In the genomic region with DNA sequence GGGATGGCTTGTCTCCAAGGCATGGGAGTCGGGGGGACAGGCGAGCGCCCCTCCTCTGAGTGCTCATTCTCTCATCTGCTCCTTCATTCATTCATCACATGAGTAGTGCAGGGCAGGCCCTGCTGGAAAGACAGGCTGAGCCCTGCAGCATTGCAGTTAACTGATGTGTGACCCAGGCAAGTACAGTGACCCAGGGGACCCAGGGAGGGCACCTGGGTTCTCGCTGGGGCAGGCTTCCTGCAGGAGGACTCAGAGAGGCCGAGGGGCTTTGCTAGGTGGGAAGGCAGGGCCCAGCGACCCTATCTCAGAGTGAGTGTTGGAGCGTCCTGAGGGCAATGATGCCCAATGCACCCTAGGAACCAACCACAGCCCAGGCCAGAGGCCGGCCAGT, we compare ENCODE assay signal across 19 cellular contexts. TPM values are rescaled to one million over a fixed set of nuclear protein-coding genes. Genes with fewer than 3 reads are reported as not detected.
A peak's percentile ranks its signal among the peaks of the same experiment; 100 is the strongest.
DNase-seq lines count a peak whose midpoint lies in the region; ATAC-seq and TF ChIP-seq lines count a peak whose summit lies in the region.
"Had no signal": no experiment of that assay in that cellular context is flagged by ENCODE, and none has a peak within 500 bp of the region (broad histone marks: within the 10 kb centered on the region; RNA-seq: fewer than 3 reads in every experiment).

No MANE protein-coding gene starts in this region.

- no peak overlapping the region for H3K4ac ChIP-seq in H9 (ENCODE audit: low read depth, low read length)

- peaks cover 4 to 7% of the 10 kb centered on the region in 2 experiments; a peak in 4 of 5 replicates for H3K9me3 Mint-ChIP-seq in H9
- H3K9me3 Mint-ChIP-seq: CD4-positive, alpha-beta memory T cell had no signal

- H3K9ac ChIP-seq in H9 (ENCODE audit: extremely low read depth, insufficient read length, low read length), result no peak overlapping the region

- H3K27me3 ChIP-seq in H9 (ENCODE audit: insufficient read depth, low read length) (no peaks in the 10 kb centered on the region), tibial artery (peaks cover 0 to 2% of the 10 kb centered on the region in 2 donors), prostate gland (replicated peaks; ENCODE audit: insufficient read depth) (no peaks in the 10 kb centered on the region)

- intact Hi-C loops in tibial artery (cut with DNase I; ENCODE audit: low total_unique reads) (no loop called here), prostate gland (cut with DNase I) (no loop called here)

- H3K9me3 ChIP-seq in H9 (ENCODE audit: control insufficient read depth, low read depth, low read length) (no peaks in the 10 kb centered on the region), tibial artery (peaks cover 0 to 10% (median 0%) of the 10 kb centered on the region in 3 donors), prostate gland (no peaks in the 10 kb centered on the region)

- no peak overlapping the region for H2BK20ac ChIP-seq in H9 (ENCODE audit: low read depth, low read length, poor library complexity, severe bottlenecking)

- no peak overlapping the region for H4K91ac ChIP-seq in H9 (ENCODE audit: insufficient read length, low read depth, low read length)

- H2BK12ac ChIP-seq in H9 (ENCODE audit: insufficient read length, low read depth, low read length), result no peak overlapping the region

- peak; percentile 47 for DNase-seq in activated effector memory CD4-positive, alpha-beta T cell treated with anti-CD3 and anti-CD28 coated beads, Interleukin-2, amount 50 U/mL, for 16 hours
- DNase-seq in activated effector memory CD4-positive, alpha-beta T cell treated with Interleukin-2 at 50 U/mL for 16 hours, result no peak
- peak; percentile 19 for DNase-seq in H9
- DNase-seq in left lobe of liver (ENCODE audit: low spot score), result peak; percentile 44
- peak; percentile 7 to 60 for DNase-seq in tibial artery
- DNase-seq in prostate gland (ENCODE audit: low spot score), result no peak
- DNase-seq in dedifferentiated amniotic fluid mesenchymal stem cell (ENCODE audit: extremely low spot score), result no peak
- no peak for DNase-seq in activated CD4-positive, CD25-positive, alpha-beta regulatory T cell (lab: John Stamatoyannopoulos, UW)
- DNase-seq: 8988T; CD4-positive, alpha-beta memory T cell; GF-D8; GOT3; NCI-H1105; NCI-H2081 treated with DMSO at 0.1 percent for 48 hours; NCI-H446 treated with DMSO at 0.1 percent for 48 hours; Right ventricle myocardium superior had no signal

- no peak overlapping the region for H2BK15ac ChIP-seq in H9 (ENCODE audit: low read depth, low read length)

- no peak overlapping the region for H4K8ac ChIP-seq in H9 (replicated peaks; ENCODE audit: insufficient read length, low read depth, low read length)

- no peak overlapping the region for H3K4me3 Mint-ChIP-seq in H9
- H3K4me3 Mint-ChIP-seq: B cell; CD4-positive, alpha-beta memory T cell had no signal

- no peaks in the 10 kb centered on the region for H3K36me3 Mint-ChIP-seq in H9 (ENCODE audit: insufficient read depth in 1 of 3, low read depth in 3 of 3)
- H3K36me3 Mint-ChIP-seq: CD4-positive, alpha-beta memory T cell had no signal

- no peak overlapping the region for H2AFZ ChIP-seq in H9 (ENCODE audit: low read length)

- no peak overlapping the region for H3K27ac ChIP-seq in H9 (ENCODE audit: insufficient read length, low read depth, low read length)
- no peak overlapping the region for H3K27ac ChIP-seq in tibial artery
- H3K27ac ChIP-seq in prostate gland, result no peak overlapping the region

- peak; percentile 10 for ATAC-seq in left lobe of liver
- ATAC-seq: K562 had no signal

- no peak overlapping the region for H3K14ac ChIP-seq in H9 (ENCODE audit: insufficient read depth, low read length)

- H2BK120ac ChIP-seq in H9 (ENCODE audit: low read depth, low read length, poor library complexity, severe bottlenecking), result no peak overlapping the region

- no peak for TF ChIP-seq CTCF in H9 (conservative IDR thresholded peaks at IDR 0.05)
- TF ChIP-seq CTCF in tibial artery (IDR thresholded peaks at IDR 0.05), result no peak
- no peak for TF ChIP-seq CTCF in prostate gland (IDR thresholded peaks at IDR 0.05)

- no peak overlapping the region for H3K23ac ChIP-seq in H9 (ENCODE audit: insufficient read length, low read depth, low read length)

- no peak overlapping the region for H2BK5ac ChIP-seq in H9 (ENCODE audit: insufficient read length, low read length)

- H4K5ac ChIP-seq in H9 (ENCODE audit: insufficient read length, low read depth, low read length), result no peak overlapping the region

- H3K23me2 ChIP-seq in H9 (ENCODE audit: insufficient read length, low read depth, low read length, poor library complexity, severe bottlenecking), result no peaks in the 10 kb centered on the region

- H2AK5ac ChIP-seq in H9 (ENCODE audit: insufficient read length, low read length), result no peak overlapping the region

- no peaks in the 10 kb centered on the region for H3K36me3 ChIP-seq in tibial artery
- no peaks in the 10 kb centered on the region for H3K36me3 ChIP-seq in prostate gland

- no peaks in the 10 kb centered on the region; a peak in 1 of 4 replicates for H3K4me1 Mint-ChIP-seq in H9
- H3K4me1 Mint-ChIP-seq: B cell; CD4-positive, alpha-beta memory T cell had no signal

- no peak overlapping the region for H3K56ac ChIP-seq in H9 (ENCODE audit: insufficient read length, low read depth, low read length)

- H4K20me1 ChIP-seq in H9 (ENCODE audit: control insufficient read depth, insufficient read depth, insufficient read length), result no peaks in the 10 kb centered on the region

- no peak overlapping the region for H3K4me3 ChIP-seq in tibial artery
- no peak overlapping the region for H3K4me3 ChIP-seq in prostate gland
- H3K4me3 ChIP-seq: K562 had no signal

- TF ChIP-seq POLR2A in prostate gland (IDR thresholded peaks at IDR 0.05), result no peak

- no peak overlapping the region for H3T11ph ChIP-seq in H9 (ENCODE audit: low read length)

- no peak overlapping the region for H3K18ac ChIP-seq in H9 (ENCODE audit: insufficient read length, low read depth, low read length)

- H3K4me2 ChIP-seq in H9 (ENCODE audit: insufficient read depth, insufficient read length, low read length), result no peak overlapping the region

- H3K79me1 ChIP-seq in H9 (ENCODE audit: insufficient read depth, low read depth, low read length, poor library complexity, severe bottlenecking), result no peaks in the 10 kb centered on the region

- WGBS in H9 (ENCODE audit: extremely low coverage, insufficient read length, low lambda C conversion rate), result no CpG with 5 or more reads among the region's 8 CpGs
- 89% methylated on average over 8 of the region's 8 CpGs for WGBS in prostate gland

- no peak overlapping the region for H3K27ac Mint-ChIP-seq in H9
- H3K27ac Mint-ChIP-seq: B cell; CD4-positive, alpha-beta memory T cell had no signal

- no peaks in the 10 kb centered on the region for H3K79me2 ChIP-seq in H9 (ENCODE audit: insufficient read depth, low read length)

- peaks cover 5% of the 10 kb centered on the region for H3K27me3 Mint-ChIP-seq in H9 (ENCODE audit: low read depth)

- no peaks in the 10 kb centered on the region for H3K4me1 ChIP-seq in H9 (ENCODE audit: insufficient read depth, low read length)
- H3K4me1 ChIP-seq in tibial artery, result no peaks in the 10 kb centered on the region
- H3K4me1 ChIP-seq in prostate gland (replicated peaks), result no peaks in the 10 kb centered on the region

RNA-seq across cellular contexts. Expression of gene HJURP, which starts 30.6 kb away (rescaled TPM):
- total RNA-seq in H9 (2021) (49.7 and 52.6 TPM in 2 replicates), left lobe of liver (0.50 TPM), prostate gland (1 to 10 TPM; 1.7 to 4.2 TPM)

RNA-seq across cellular contexts. Expression of gene MROH2A, which starts 45.6 kb away (rescaled TPM):
- total RNA-seq in H9 (2021) (not detected in 2 replicates), left lobe of liver (6.6 TPM), prostate gland (1 to 10 TPM in 1 of 2 donors, not detected in 1; 2.3 TPM)
- total RNA-seq: B cell; CD4-positive, alpha-beta memory T cell; K562; OCI-LY7; Right ventricle myocardium superior had no signal

Comparison
In these comparisons a context has a peak if more than half of its experiments do, and no peak if none do; other contexts are left out.
1. DNase-seq: peak in activated effector memory CD4-positive, alpha-beta T cell treated with anti-CD3 and anti-CD28 coated beads, Interleukin-2, amount 50 U/mL, for 16 hours (single experiment), H9 (single experiment), left lobe of liver (single experiment) and tibial artery (2 of 2); none in activated effector memory CD4-positive, alpha-beta T cell treated with Interleukin-2 at 50 U/mL for 16 hours (single experiment), prostate gland (single experiment), dedifferentiated amniotic fluid mesenchymal stem cell (single experiment) and activated CD4-positive, CD25-positive, alpha-beta regulatory T cell (0 of 4).